Comparison of ENCODE assay signal across 13 cellular contexts in genomic region chr3:196111939-196112386, GRCh38. TPM values are rescaled to one million over a fixed set of nuclear protein-coding genes. Genes with fewer than 3 reads are reported as not detected.
DNase-seq lines count a peak whose midpoint lies in the region; ATAC-seq and TF ChIP-seq lines count a peak whose summit lies in the region.
"Had no signal": no experiment of that assay in that cellular context is flagged by ENCODE, and none has a peak within 500 bp of the region (broad histone marks: within the 10 kb centered on the region; RNA-seq: fewer than 3 reads in every experiment).

No MANE protein-coding gene starts in this region.

- TF ChIP-seq POLR2A in esophagus squamous epithelium (IDR thresholded peaks at IDR 0.05) = no peak

- H3K27ac ChIP-seq in left lung = no peak overlapping the region
- no peak overlapping the region for H3K27ac ChIP-seq in esophagus squamous epithelium
- H3K27ac ChIP-seq: C4-2B had no signal

- no peaks in the 10 kb centered on the region for H3K9me3 Mint-ChIP-seq in activated CD4-positive, alpha-beta T cell treated with anti-CD3 and anti-CD28 coated beads, Interleukin-2, amount 10 ng/mL, durations not matched to agents 24 days and 14 days

- no peaks in the 10 kb centered on the region for H3K27me3 Mint-ChIP-seq in activated CD4-positive, alpha-beta T cell treated with anti-CD3 and anti-CD28 coated beads, Interleukin-2, amount 10 ng/mL, durations not matched to agents 24 days and 14 days
- H3K27me3 Mint-ChIP-seq: progenitor cell of endocrine pancreas had no signal

- DNase-seq in CD1c-positive myeloid dendritic cell (ENCODE audit: extremely low spot score) (peak; percentile 79), left lung (no peak), esophagus squamous epithelium (lab: John Stamatoyannopoulos, UW) (no peak), NCI-H1694 (lab: John Stamatoyannopoulos, UW) (no peak)
- peak; percentile 85 for DNase-seq in activated CD4-positive, alpha-beta T cell treated with anti-CD3 and anti-CD28 coated beads, Interleukin-2, amount 10 ng/mL, durations not matched to agents 24 days and 14 days
- DNase-seq in activated effector memory CD4-positive, alpha-beta T cell treated with Interleukin-2 at 50 U/mL for 16 hours = no peak
- DNase-seq: effector CD4-positive, alpha-beta T cell; glutamatergic neuron; MV-4-11 had no signal

- H3K36me3 Mint-ChIP-seq in activated CD4-positive, alpha-beta T cell treated with anti-CD3 and anti-CD28 coated beads, Interleukin-2, amount 10 ng/mL, durations not matched to agents 24 days and 14 days (ENCODE audit: low read depth) = no peaks in the 10 kb centered on the region

- intact Hi-C loops in activated CD4-positive, alpha-beta T cell treated with anti-CD3 and anti-CD28 coated beads, Interleukin-2, amount 10 ng/mL, durations not matched to agents 24 days and 14 days (cut with micrococcal nuclease) = loop anchor here (1.0 kb wide), 3 partner anchors 30 to 71 kb away; partner anchors contain the start of gene TFRC
- intact Hi-C loops in left lung (cut with DNase I) = no loop called here
- intact Hi-C loops in esophagus squamous epithelium (cut with DNase I) = no loop called here

- TF ChIP-seq CTCF in left lung (IDR thresholded peaks at IDR 0.05) (no peak), esophagus squamous epithelium (IDR thresholded peaks at IDR 0.05) (no peak)

- H3K4me1 ChIP-seq in left lung (no peaks in the 10 kb centered on the region), esophagus squamous epithelium (peaks cover 0 to 34% (median 0%) of the 10 kb centered on the region in 3 donors)

- H3K27ac Mint-ChIP-seq in activated CD4-positive, alpha-beta T cell treated with anti-CD3 and anti-CD28 coated beads, Interleukin-2, amount 10 ng/mL, durations not matched to agents 24 days and 14 days = peak overlapping the region; percentile 99
- H3K27ac Mint-ChIP-seq: progenitor cell of endocrine pancreas had no signal

- H3K36me3 ChIP-seq in left lung (no peaks in the 10 kb centered on the region), esophagus squamous epithelium (no peaks in the 10 kb centered on the region)

- H3K4me3 Mint-ChIP-seq in activated CD4-positive, alpha-beta T cell treated with anti-CD3 and anti-CD28 coated beads, Interleukin-2, amount 10 ng/mL, durations not matched to agents 24 days and 14 days = peak overlapping the region; percentile 72

- ATAC-seq in GM21529 (IDR thresholded peaks at IDR 0.05; ENCODE audit: unreplicated experiment) = peak; percentile 33
- peak; percentile 36 for ATAC-seq in left lung
- ATAC-seq in HG03520 (IDR thresholded peaks at IDR 0.05; ENCODE audit: unreplicated experiment) = no peak

- WGBS in esophagus squamous epithelium, 2 donors = 16 to 23% methylated on average over 7 of the region's 7 CpGs

- H3K9me3 ChIP-seq in left lung (no peaks in the 10 kb centered on the region), esophagus squamous epithelium (no peaks in the 10 kb centered on the region)

- no peaks in the 10 kb centered on the region for H3K27me3 ChIP-seq in left lung
- no peaks in the 10 kb centered on the region for H3K27me3 ChIP-seq in esophagus squamous epithelium

- no peak overlapping the region for H3K4me3 ChIP-seq in left lung
- H3K4me3 ChIP-seq in esophagus squamous epithelium = no peak overlapping the region

- H3K4me1 Mint-ChIP-seq in activated CD4-positive, alpha-beta T cell treated with anti-CD3 and anti-CD28 coated beads, Interleukin-2, amount 10 ng/mL, durations not matched to agents 24 days and 14 days = peaks cover 19% of the 10 kb centered on the region

RNA-seq across cellular contexts. Expression of gene TFRC, which starts 30.1 kb away (rescaled TPM):
- total RNA-seq in activated CD4-positive, alpha-beta T cell treated with anti-CD3 and anti-CD28 coated beads, Interleukin-2, amount 10 ng/mL, durations not matched to agents 24 days and 14 days = 725 and 748 TPM in 2 replicates
- total RNA-seq in left lung (100 to 1,000 TPM; 190 to 327 TPM), esophagus squamous epithelium (100 to 1,000 TPM in 3 of 4 donors, 10 to 100 TPM in 1; 71.0 to 202 (median 151) TPM)

Comparison
In these comparisons a context has a peak if more than half of its experiments do, and no peak if none do; other contexts are left out.
1. DNase-seq: peak in CD1c-positive myeloid dendritic cell (single experiment) and activated CD4-positive, alpha-beta T cell treated with anti-CD3 and anti-CD28 coated beads, Interleukin-2, amount 10 ng/mL, durations not matched to agents 24 days and 14 days (single experiment); none in left lung (0 of 2), activated effector memory CD4-positive, alpha-beta T cell treated with Interleukin-2 at 50 U/mL for 16 hours (single experiment), esophagus squamous epithelium (single experiment) and NCI-H1694 (single experiment).